Comparison of ENCODE assay signal across 9 cellular contexts in the genomic region with DNA sequence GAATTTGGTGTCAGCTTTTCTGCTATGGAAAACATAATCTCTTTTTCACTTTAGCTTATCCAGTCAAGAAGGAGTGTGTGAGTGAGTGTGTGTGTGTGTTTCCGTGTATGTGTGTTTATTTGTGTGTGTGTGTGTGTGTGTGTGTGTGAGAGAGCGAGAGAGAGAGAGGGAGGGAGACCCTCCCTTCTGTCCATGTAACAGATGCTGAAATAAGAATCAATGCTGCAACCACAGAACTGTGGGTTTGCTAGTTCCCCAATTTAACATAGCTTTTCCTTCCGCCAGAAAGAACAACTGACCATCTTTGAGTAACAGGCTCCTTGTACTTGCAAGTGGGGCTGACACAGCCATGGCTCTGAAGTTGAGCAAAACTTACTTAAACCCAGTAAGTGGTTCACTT. TPM values are rescaled to one million over a fixed set of nuclear protein-coding genes. Genes with fewer than 3 reads are reported as not detected.
A peak's percentile ranks its signal among the peaks of the same experiment; 100 is the strongest.
DNase-seq lines count a peak whose midpoint lies in the region; ATAC-seq, FAIRE-seq and TF ChIP-seq lines count a peak whose summit lies in the region.
"Had no signal": no experiment of that assay in that cellular context is flagged by ENCODE, and none has a peak within 500 bp of the region (broad histone marks: within the 10 kb centered on the region; RNA-seq: fewer than 3 reads in every experiment).

No MANE protein-coding gene starts in this region.

- POLR2A ChIA-PET in T-cell (lab: Charles Lee): interaction anchor here (0.6 to 1.7 kb wide), 6 partner anchors 9 to 581 kb away, joined by 3 to 8 read pairs (median 4); no protein-coding TSS in a partner anchor

- CTCF ChIA-PET in T-cell (lab: Charles Lee): interaction anchor here (0.8 to 5.5 kb wide), 7 partner anchors 9 to 144 kb away, joined by 3 to 73 read pairs (median 4); no protein-coding TSS in a partner anchor

- H3K27me3 Mint-ChIP-seq in T-cell: no peaks in the 10 kb centered on the region
- no peaks in the 10 kb centered on the region for H3K27me3 Mint-ChIP-seq in neural crest cell (ENCODE audit: low read depth)

- H3K36me3 Mint-ChIP-seq in T-cell: peaks cover 21% of the 10 kb centered on the region
- H3K36me3 Mint-ChIP-seq in neural crest cell (ENCODE audit: low read depth): peaks cover 2% of the 10 kb centered on the region

- H3K4me1 Mint-ChIP-seq in T-cell (peaks cover 75 to 89% (median 81%) of the 10 kb centered on the region in 3 donors), neural crest cell (peaks cover 55% of the 10 kb centered on the region)

- no peak for FAIRE-seq in kidney (lab: Jason Lieb, UNC)

- intact Hi-C loops in kidney (cut with DNase I): no loop called here

- DNase-seq in T-cell (peak in 1 of 34 experiments; percentile 23), neural crest cell (ENCODE audit: low read depth, low spot score) (no peak), GM10266 (ENCODE audit: extremely low spot score) (no peak), kidney (no peak), NCI-H2029 (lab: John Stamatoyannopoulos, UW) (no peak), MG63 (no peak)

- peak overlapping the region; percentile 85 to 93 for H3K27ac Mint-ChIP-seq in T-cell
- peak overlapping the region; percentile 96 for H3K27ac Mint-ChIP-seq in neural crest cell (ENCODE audit: unreplicated experiment)

- peak overlapping the region; percentile 90 to 99 (median 94) for H3K4me3 Mint-ChIP-seq in T-cell
- no peak overlapping the region for H3K4me3 Mint-ChIP-seq in neural crest cell

- H3K27ac ChIP-seq in kidney (ENCODE audit: low read depth in 2 of 2, low read length in 2 of 2): no peak overlapping the region

- no peaks in the 10 kb centered on the region for H3K4me1 ChIP-seq in kidney (ENCODE audit: control insufficient read depth in 1 of 2, insufficient read depth in 1 of 2, low read depth in 1 of 2, low read length in 2 of 2)

- no peak overlapping the region for H3K9ac ChIP-seq in kidney (ENCODE audit: low read length in 2 of 2)

- ATAC-seq in GM18907 (IDR thresholded peaks at IDR 0.05; ENCODE audit: unreplicated experiment) (peak; percentile 41), HG03025 (IDR thresholded peaks at IDR 0.05; ENCODE audit: low FRiP score, unreplicated experiment) (peak; percentile 35), T-cell (replicated peaks in 1 of 4) (no peak)

- no peak for TF ChIP-seq CTCF in neural crest cell (conservative IDR thresholded peaks at IDR 0.05)
- no peak for TF ChIP-seq CTCF in GM10266 (IDR thresholded peaks at IDR 0.05; ENCODE audit: control insufficient read depth, insufficient read depth, low read depth, missing control alignments)
- TF ChIP-seq CTCF in kidney (IDR thresholded peaks at IDR 0.05; ENCODE audit: borderline replicate concordance, extremely low read depth, insufficient read depth): no peak

- peaks cover 5% of the 10 kb centered on the region for H3K27me3 ChIP-seq in MG63

- H3K36me3 ChIP-seq in kidney (ENCODE audit: control insufficient read depth in 1 of 2, insufficient read depth in 2 of 2, low read length in 2 of 2) (no peaks in the 10 kb centered on the region), MG63 (no peaks in the 10 kb centered on the region)

- H3K9me3 ChIP-seq in kidney (ENCODE audit: control insufficient read depth in 1 of 2, low read length in 2 of 2) (no peaks in the 10 kb centered on the region), MG63 (no peaks in the 10 kb centered on the region)

- H3K9me3 Mint-ChIP-seq in T-cell: no peaks in the 10 kb centered on the region
- H3K9me3 Mint-ChIP-seq in neural crest cell: peaks cover 3% of the 10 kb centered on the region

- H3K4me3 ChIP-seq in kidney (ENCODE audit: low read length in 2 of 2): no peak overlapping the region
- no peak overlapping the region for H3K4me3 ChIP-seq in MG63

RNA-seq across cellular contexts. Expression of gene LCP1, which starts 5.2 kb away (rescaled TPM):
- 100 to 1,000 TPM; 338 to 574 (median 413) TPM for total RNA-seq in T-cell
- total RNA-seq in neural crest cell: 7.6 and 8.5 TPM in 2 replicates
- 73.5 TPM for total RNA-seq in kidney
- 5.6 TPM for polyA plus RNA-seq in kidney (ENCODE audit: insufficient read depth, low read depth, low replicate concordance)
- total RNA-seq in MG63 (2014; rRNA removed; shearing (Covaris generic); ENCODE audit: low replicate concordance): 0.57 and 0.63 TPM in 2 replicates

RNA-seq across cellular contexts. Expression of gene LRRC63, which starts 35.0 kb away (rescaled TPM):
- under 1 TPM; 0.43 to 0.82 (median 0.54) TPM for total RNA-seq in T-cell
- total RNA-seq in neural crest cell: 0.37 and 0.52 TPM in 2 replicates
- 0.31 TPM for total RNA-seq in kidney
- 0.17 TPM for polyA plus RNA-seq in kidney (ENCODE audit: insufficient read depth, low read depth, low replicate concordance)
- 0.16 TPM in 1 of 2 replicates, not detected in the other for total RNA-seq in MG63 (2014; rRNA removed; shearing (Covaris generic); ENCODE audit: low replicate concordance)
- total RNA-seq: M059J had no signal

Comparison
In these comparisons a context has a peak if more than half of its experiments do, and no peak if none do; other contexts are left out.
1. ATAC-seq: peak in GM18907 (single experiment) and HG03025 (single experiment); none in T-cell (0 of 4).